ENCODE assay signal across 8 cellular contexts in the genomic region with DNA sequence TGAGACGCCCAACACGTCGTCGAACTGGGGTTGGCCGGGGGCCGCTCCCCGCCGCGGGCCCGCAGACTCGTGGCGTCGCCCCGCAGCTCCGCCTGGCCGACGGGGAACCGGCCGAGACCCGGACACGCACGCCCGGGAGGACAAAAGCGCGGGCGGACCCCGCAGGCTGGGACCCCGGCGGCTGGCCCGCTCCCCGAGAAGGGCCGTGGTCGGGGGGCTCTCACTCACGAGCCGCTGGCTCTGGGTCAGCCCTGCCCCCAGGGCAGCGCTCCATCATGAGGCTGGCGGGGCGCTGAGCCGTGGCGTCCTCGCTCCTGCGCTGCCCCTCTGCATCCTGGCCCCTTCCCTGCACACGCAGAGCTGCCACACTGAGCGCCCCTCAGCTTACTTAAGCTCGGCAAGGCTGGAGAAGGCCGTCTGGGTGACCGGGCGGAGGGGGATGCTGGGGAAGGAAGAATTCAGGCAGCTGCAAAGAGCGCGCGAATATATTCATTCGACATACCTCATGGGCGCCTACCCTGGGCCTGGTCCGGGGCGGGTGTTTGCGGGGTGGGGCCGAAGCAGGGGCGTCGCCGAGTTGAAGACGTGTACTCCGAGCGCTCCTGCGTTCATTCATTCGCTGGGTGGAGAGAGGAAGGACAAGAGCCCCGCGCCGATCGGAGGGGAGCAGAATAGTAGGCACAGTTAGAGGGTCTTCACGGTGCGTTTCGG. TPM values are rescaled to one million over a fixed set of nuclear protein-coding genes. Genes with fewer than 3 reads are reported as not detected.
DNase-seq lines count a peak whose midpoint lies in the region; ATAC-seq, FAIRE-seq and TF ChIP-seq lines count a peak whose summit lies in the region.

No MANE protein-coding gene starts in this region.

- H3K27ac ChIP-seq in H1 (ENCODE audit: low read depth, low read length) = peak overlapping the region; percentile 73; the same call in 1 of the 2 replicates
- H3K27ac ChIP-seq in mucosa of rectum (ENCODE audit: low read depth in 2 of 2, low read length in 2 of 2) = peak overlapping the region in 1 of 2 donors; percentile 56

- CTCF ChIA-PET in H1 (lab: Charles Lee; ENCODE audit: partially characterized antibody) = interaction anchor here (0.9 to 1.7 kb wide), 6 partner anchors 14 to 232 kb away, joined by 3 to 9 read pairs (median 3); no protein-coding TSS in a partner anchor

- H3K18ac ChIP-seq in H1 (ENCODE audit: extremely low read depth, low read length) = peak overlapping the region; percentile 90

- peak overlapping the region; percentile 73 for H3K4me3 Mint-ChIP-seq in T-helper 2 cell treated with Interferon-gamma antibody and Interleukin-4, amounts not matched to agents 5 μg/mL and 100 μg/mL, for 36 hours

- H3K23ac ChIP-seq in H1 (ENCODE audit: insufficient read length) = no peak overlapping the region

- H2BK12ac ChIP-seq in H1 (ENCODE audit: low read depth, low read length) = peak overlapping the region; percentile 90; the same call in 1 of the 2 replicates

- peak overlapping the region; percentile 97; the same call in 1 of the 2 replicates for H4K8ac ChIP-seq in H1 (ENCODE audit: extremely low read depth, insufficient read depth, low read length)

- H3K79me1 ChIP-seq in H1 (ENCODE audit: low read depth, low read length) = peaks cover 2% of the 10 kb centered on the region; the same call in 1 of the 2 replicates

- no peak overlapping the region for H2BK20ac ChIP-seq in H1 (ENCODE audit: low read length)

- peaks cover 16% of the 10 kb centered on the region; the same call in 1 of the 2 replicates for H3K23me2 ChIP-seq in H1 (ENCODE audit: low read depth, low read length)

- TF ChIP-seq RAD21 in H1 (IDR thresholded peaks at IDR 0.05 in 1 of 2, conservative IDR thresholded peaks at IDR 0.05 in 1 of 2; ENCODE audit: low read depth in 2 of 2, low read length in 2 of 2) = no peak

- peaks cover 2% of the 10 kb centered on the region for H3K4me1 Mint-ChIP-seq in T-helper 2 cell treated with Interferon-gamma antibody and Interleukin-4, amounts not matched to agents 5 μg/mL and 100 μg/mL, for 36 hours (ENCODE audit: low read depth)

- no peaks in the 10 kb centered on the region for H3K9me3 Mint-ChIP-seq in T-helper 2 cell treated with Interferon-gamma antibody and Interleukin-4, amounts not matched to agents 5 μg/mL and 100 μg/mL, for 36 hours

- H4K20me1 ChIP-seq in H1 (replicated peaks in 1 of 2; ENCODE audit: control insufficient read depth in 1 of 2, insufficient read depth in 2 of 2, low read length in 2 of 2) = no peaks in the 10 kb centered on the region

- H3K4me3 ChIP-seq in H1 (ENCODE audit: extremely low read depth in 1 of 4, insufficient read depth in 2 of 4, low read depth in 3 of 4, low read length in 4 of 4) = peak overlapping the region; percentile 59 to 94 (median 66)
- H3K4me3 ChIP-seq in mucosa of rectum (ENCODE audit: low read length in 2 of 2) = peak overlapping the region; percentile 59 to 65

- peak overlapping the region; percentile 66 for H3K4ac ChIP-seq in H1 (replicated peaks; ENCODE audit: insufficient read length, low read depth, low read length)

- no peaks in the 10 kb centered on the region for H3K27me3 ChIP-seq in H1 (replicated peaks in 1 of 4; ENCODE audit: control insufficient read depth in 3 of 4, extremely low read depth in 1 of 4, insufficient read depth in 3 of 4, low read length in 3 of 4)
- H3K27me3 ChIP-seq in mucosa of rectum (ENCODE audit: control insufficient read depth in 2 of 2, insufficient read depth in 2 of 2, low read length in 2 of 2) = peaks cover 0 to 4% of the 10 kb centered on the region in 2 donors

- peaks cover 51% of the 10 kb centered on the region for H3K27me3 Mint-ChIP-seq in T-helper 2 cell treated with Interferon-gamma antibody and Interleukin-4, amounts not matched to agents 5 μg/mL and 100 μg/mL, for 36 hours (ENCODE audit: low read depth)

- H3K27ac Mint-ChIP-seq in T-helper 2 cell treated with Interferon-gamma antibody and Interleukin-4, amounts not matched to agents 5 μg/mL and 100 μg/mL, for 36 hours = no peak overlapping the region

- WGBS in H1 (ENCODE audit: extremely low coverage in 1 of 2, insufficient coverage in 1 of 2, insufficient read length in 1 of 2, insufficient replicate concordance in 2 of 2, low coverage in 1 of 2, low lambda C conversion rate in 2 of 2, missing lambda C conversion rate in 1 of 2), 2 experiments = 2% methylated on average over 58 of the region's 72 CpGs; no CpG with 5 or more reads in 1 of the 2 experiments

- peak overlapping the region; percentile 68 for H2AFZ ChIP-seq in H1 (ENCODE audit: low read length)

- peak overlapping the region; percentile 78 for H2BK5ac ChIP-seq in H1 (ENCODE audit: low read depth, low read length)

- peak overlapping the region; percentile 90 to 92 for H3K4me2 ChIP-seq in H1 (ENCODE audit: insufficient read depth in 1 of 2, low read depth in 2 of 2, low read length in 2 of 2)

- H3K56ac ChIP-seq in H1 (replicated peaks; ENCODE audit: insufficient read length, low read depth, low read length) = peak overlapping the region; percentile 73

- no peak for ATAC-seq in HG03196 (IDR thresholded peaks at IDR 0.05; ENCODE audit: unreplicated experiment)

- H3K4me1 ChIP-seq in H1 (replicated peaks in 1 of 4; ENCODE audit: control insufficient read depth in 3 of 4, insufficient read depth in 4 of 4, low read length in 3 of 4) (peaks cover 2 to 10% (median 4%) of the 10 kb centered on the region in 4 experiments; a peak in 5 of 7 replicates), mucosa of rectum (ENCODE audit: control insufficient read depth in 2 of 2, insufficient read depth in 2 of 2, low read length in 2 of 2) (peaks cover 14 to 15% of the 10 kb centered on the region in 2 donors)

- no peak for TF ChIP-seq CTCF in H1 (IDR thresholded peaks at IDR 0.05; ENCODE audit: control extremely low read depth in 1 of 3, insufficient read depth in 1 of 3, low read depth in 1 of 3, low read length in 3 of 3)

- no peaks in the 10 kb centered on the region for H3K79me2 ChIP-seq in H1 (ENCODE audit: control insufficient read depth in 1 of 2, insufficient read depth in 2 of 2, low read length in 2 of 2)

- FAIRE-seq in H1 (lab: Jason Lieb, UNC) = no peak

- H2BK120ac ChIP-seq in H1 (replicated peaks; ENCODE audit: low read depth, low read length) = no peak overlapping the region

- H4K91ac ChIP-seq in H1 (replicated peaks; ENCODE audit: insufficient read length, low read length) = peak overlapping the region; percentile 64

- H4K5ac ChIP-seq in H1 (ENCODE audit: insufficient read length, low read depth, low read length) = peak overlapping the region; percentile 95

- peaks cover 2 to 9% (median 3%) of the 10 kb centered on the region in 4 experiments; a peak in 5 of 8 replicates for H3K36me3 ChIP-seq in H1 (ENCODE audit: control insufficient read depth in 2 of 4, insufficient read depth in 4 of 4, low read length in 3 of 4)
- H3K36me3 ChIP-seq in mucosa of rectum (ENCODE audit: control insufficient read depth in 2 of 2, insufficient read depth in 2 of 2, low read length in 2 of 2) = no peaks in the 10 kb centered on the region

- no peaks in the 10 kb centered on the region for H3K36me3 Mint-ChIP-seq in T-helper 2 cell treated with Interferon-gamma antibody and Interleukin-4, amounts not matched to agents 5 μg/mL and 100 μg/mL, for 36 hours (ENCODE audit: low read depth)

- H3K14ac ChIP-seq in H1 (ENCODE audit: insufficient read length) = no peak overlapping the region

- H2BK15ac ChIP-seq in H1 (ENCODE audit: low read length) = peak overlapping the region; percentile 61; the same call in 1 of the 2 replicates

- no peak overlapping the region for H2AK5ac ChIP-seq in H1 (ENCODE audit: low read depth, low read length)

- no peak for TF ChIP-seq EP300 in H1 (IDR thresholded peaks at IDR 0.05; ENCODE audit: borderline replicate concordance in 1 of 2, low read depth in 2 of 2, low read length in 2 of 2)

- TF ChIP-seq POLR2A in H1 (IDR thresholded peaks at IDR 0.05; ENCODE audit: control extremely low read depth in 1 of 2, low read depth in 2 of 2, low read length in 2 of 2) = peak; percentile 44 to 81

- no peaks in the 10 kb centered on the region for H3K9me3 ChIP-seq in H1 (ENCODE audit: insufficient read depth in 2 of 2, low read depth in 1 of 2, low read length in 1 of 2)
- H3K9me3 ChIP-seq in mucosa of rectum (ENCODE audit: control insufficient read depth in 2 of 2, low read length in 2 of 2) = no peaks in the 10 kb centered on the region

- POLR2A ChIA-PET in H1 (lab: Charles Lee; ENCODE audit: partially characterized antibody) = interaction anchor here (0.8 to 2.2 kb wide), 9 partner anchors 8 to 102 kb away, joined by 3 to 14 read pairs (median 4); no protein-coding TSS in a partner anchor

- H3K9ac ChIP-seq in H1 (replicated peaks in 1 of 4; ENCODE audit: extremely low read depth in 1 of 4, low read depth in 3 of 4, low read length in 3 of 4) = peak overlapping the region; percentile 41 to 84 (median 68)
- peak overlapping the region in 1 of 2 donors; percentile 72 for H3K9ac ChIP-seq in mucosa of rectum (ENCODE audit: low read depth in 1 of 2, low read length in 2 of 2)

- DNase-seq in T-helper 2 cell treated with Interferon-gamma antibody and Interleukin-4, amounts not matched to agents 5 μg/mL and 100 μg/mL, for 36 hours (ENCODE audit: low spot score) = no peak
- DNase-seq in T-helper 2 cell (no peak), NCI-H1930 (lab: John Stamatoyannopoulos, UW) (peak; percentile 30 to 38), H1 (ENCODE audit: low read depth in 1 of 2, low spot score in 2 of 2) (peak in 1 of 2 experiments; percentile 82), NCI-H2171 treated with DMSO at 0.1 percent for 48 hours (lab: John Stamatoyannopoulos, UW) (no peak), superior temporal gyrus (ENCODE audit: extremely low spot score) (no peak)

RNA-seq across cellular contexts. Expression of gene CYB5R2, which starts 0.6 kb away (rescaled TPM):
- total RNA-seq in H1 (2021; fragmentation: NEBNext Ultra II Directional; extraction: Animal tissue kit (Norgen Biotek cat#: 25700)) = 50.4 and 53.0 TPM in 2 replicates
- 51.5 and 55.9 TPM in 2 replicates for polyA plus RNA-seq in H1 (2011; rRNA removed)
- 60.1 TPM for polyA plus RNA-seq in H1 (2011; cell fraction: cytosol; rRNA removed)
- 92.4 TPM for polyA plus RNA-seq in H1 (2011; cell fraction: nucleus; rRNA removed)
- polyA plus RNA-seq in H1 (2012, experiment 1 of 2) = 61.0 to 67.9 TPM (median 65.5 TPM) in 4 replicates
- polyA plus RNA-seq in H1 (2012, experiment 2 of 2) = 97.4 TPM
- 52.9 TPM for polyA plus RNA-seq in H1 (2013, experiment 1 of 2)
- polyA plus RNA-seq in H1 (2013, experiment 2 of 2) = 53.4 TPM
- polyA minus RNA-seq in H1 (2011; rRNA and poly(A)+ RNA removed) = 43.1 and 49.4 TPM in 2 replicates
- 20.8 TPM for polyA minus RNA-seq in H1 (2011; cell fraction: cytosol; rRNA and poly(A)+ RNA removed)
- 32.8 TPM for polyA minus RNA-seq in H1 (2011; cell fraction: nucleus; rRNA and poly(A)+ RNA removed)

RNA-seq across cellular contexts. Expression of gene OVCH2, which starts 32.4 kb away (rescaled TPM):
- total RNA-seq in H1 (2021; fragmentation: NEBNext Ultra II Directional; extraction: Animal tissue kit (Norgen Biotek cat#: 25700)) = 0.78 and 1.1 TPM in 2 replicates
- 0.03 TPM in 1 of 2 replicates, not detected in the other for polyA plus RNA-seq in H1 (2011; rRNA removed)
- polyA plus RNA-seq in H1 (2011; cell fraction: cytosol; rRNA removed) = not detected
- polyA plus RNA-seq in H1 (2011; cell fraction: nucleus; rRNA removed) = 0.88 TPM
- 0.09 to 0.13 TPM in 2 of 4 replicates, not detected in the others for polyA plus RNA-seq in H1 (2012, experiment 1 of 2)
- not detected for polyA plus RNA-seq in H1 (2012, experiment 2 of 2)
- polyA plus RNA-seq in H1 (2013, experiment 1 of 2) = 0.26 TPM
- 0.48 TPM for polyA plus RNA-seq in H1 (2013, experiment 2 of 2)
- polyA minus RNA-seq in H1 (2011; rRNA and poly(A)+ RNA removed) = 0.16 TPM in 1 of 2 replicates, not detected in the other
- not detected for polyA minus RNA-seq in H1 (2011; cell fraction: cytosol; rRNA and poly(A)+ RNA removed)
- polyA minus RNA-seq in H1 (2011; cell fraction: nucleus; rRNA and poly(A)+ RNA removed) = 0.90 TPM

Comparison
In these comparisons a context has a peak if more than half of its experiments do, and no peak if none do; other contexts are left out.
1. DNase-seq: peak in NCI-H1930 (2 of 2); none in T-helper 2 cell treated with Interferon-gamma antibody and Interleukin-4, amounts not matched to agents 5 μg/mL and 100 μg/mL, for 36 hours (single experiment), T-helper 2 cell (0 of 5), NCI-H2171 treated with DMSO at 0.1 percent for 48 hours (single experiment) and superior temporal gyrus (single experiment).